In the genomic region with DNA sequence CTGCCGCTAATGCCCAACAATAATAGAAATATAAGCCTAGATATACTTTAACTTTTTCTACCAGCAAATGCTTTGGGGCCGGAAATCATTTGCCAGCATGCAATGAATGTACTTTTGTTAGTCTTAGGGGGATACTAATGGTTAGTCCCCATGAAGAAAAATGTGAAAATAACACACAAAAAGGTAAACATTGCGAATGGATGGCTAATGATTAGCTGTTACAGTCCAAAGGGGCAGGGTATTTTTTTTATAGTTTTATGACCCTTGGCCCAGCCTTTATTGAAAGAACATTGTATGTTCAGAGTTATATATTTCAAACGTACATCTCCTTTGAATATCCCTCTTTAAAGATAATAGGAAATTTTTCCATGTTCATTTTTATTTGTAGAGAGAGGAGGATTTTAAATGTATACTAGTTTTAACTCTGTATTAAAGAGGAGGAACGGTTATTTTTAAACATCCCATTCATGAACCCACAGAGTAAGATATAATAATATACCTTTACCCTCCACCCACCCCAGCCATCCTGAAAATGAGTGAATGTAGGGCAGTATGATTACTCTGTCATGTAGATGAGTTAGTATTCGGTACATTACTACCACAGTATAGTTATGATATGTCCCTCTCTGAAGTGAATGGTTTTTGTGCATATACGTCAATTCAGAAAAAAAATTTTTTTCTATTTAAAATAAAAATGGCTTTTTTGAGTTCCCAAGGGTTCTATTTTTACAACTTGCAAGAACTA, we compare ENCODE assay signal across 1 cellular context.
TF ChIP-seq lines count a peak whose summit lies in the region.

No MANE protein-coding gene starts in this region.

TF ChIP-seq in A549, 52 proteins besides CTCF, POLR2A, EP300 and RAD21 (continued from another document):
- no peak for TF ChIP-seq RNF2 (IDR thresholded peaks at IDR 0.05; ENCODE audit: borderline replicate concordance, low read depth)
